In genomic region chr22:46572911-46573780, GRCh38 we compare ENCODE assay signal across 18 cellular contexts. TPM values are rescaled to one million over a fixed set of nuclear protein-coding genes. Genes with fewer than 3 reads are reported as not detected.
A peak's percentile ranks its signal among the peaks of the same experiment; 100 is the strongest.
DNase-seq lines count a peak whose midpoint lies in the region; ATAC-seq and TF ChIP-seq lines count a peak whose summit lies in the region.
"Had no signal": no experiment of that assay in that cellular context is flagged by ENCODE, and none has a peak within 500 bp of the region (broad histone marks: within the 10 kb centered on the region; RNA-seq: fewer than 3 reads in every experiment).

No MANE protein-coding gene starts in this region.

- H4K8ac ChIP-seq in neuronal stem cell (ENCODE audit: low read depth, low read length) = no peak overlapping the region

- peaks cover 0 to 11% (median 1%) of the 10 kb centered on the region in 11 experiments; a peak in 12 of 22 replicates for H4K20me1 ChIP-seq in BLaER1 treated with 17β-estradiol and CSF1 and Interleukin-3, amounts not matched to agents 10 nM and 100 nM

- no peak overlapping the region for H2BK12ac ChIP-seq in neuronal stem cell (ENCODE audit: low read length)

- H3K4me3 Mint-ChIP-seq in osteocyte (ENCODE audit: unreplicated experiment) = no peak overlapping the region

- H3K27ac Mint-ChIP-seq in osteocyte (ENCODE audit: unreplicated experiment) = no peak overlapping the region

- H3K4me1 ChIP-seq in BLaER1 treated with 17β-estradiol and CSF1 and Interleukin-3, amounts not matched to agents 10 nM and 100 nM = peaks cover 24 to 57% (median 45%) of the 10 kb centered on the region in 10 experiments
- peaks cover 0 to 25% (median 9%) of the 10 kb centered on the region in 4 donors for H3K4me1 ChIP-seq in Peyer's patch
- peaks cover 7 to 12% of the 10 kb centered on the region in 2 donors for H3K4me1 ChIP-seq in neuronal stem cell (ENCODE audit: control insufficient read depth in 2 of 2, insufficient read depth in 1 of 2, low read depth in 1 of 2, low read length in 2 of 2)

- H3K27me3 Mint-ChIP-seq in osteocyte (ENCODE audit: unreplicated experiment) = no peaks in the 10 kb centered on the region

- no peak overlapping the region for H2BK5ac ChIP-seq in neuronal stem cell (ENCODE audit: low read length)

- no peak overlapping the region for H3K4me3 ChIP-seq in BLaER1 treated with 17β-estradiol and CSF1 and Interleukin-3, amounts not matched to agents 10 nM and 100 nM
- H3K4me3 ChIP-seq in Peyer's patch (no peak overlapping the region), neuronal stem cell (ENCODE audit: low read length in 2 of 2) (no peak overlapping the region)

- 0 out of 22 replicates have a peak, but pooled peaks cover 0 to 4% (median 0%) of the 10 kb centered on the region in 11 experiments for H3K36me3 ChIP-seq in BLaER1 treated with 17β-estradiol and CSF1 and Interleukin-3, amounts not matched to agents 10 nM and 100 nM
- H3K36me3 ChIP-seq in Peyer's patch (no peaks in the 10 kb centered on the region), neuronal stem cell (replicated peaks in 1 of 2; ENCODE audit: control insufficient read depth in 2 of 2, insufficient read depth in 2 of 2, low read length in 2 of 2) (no peaks in the 10 kb centered on the region)

- peaks cover 18% of the 10 kb centered on the region for H3K4me1 Mint-ChIP-seq in osteocyte (ENCODE audit: unreplicated experiment)

- peak overlapping the region in 6 of 11 experiments; percentile 1 to 99 (median 27); a peak in 7 of 22 replicates for H3K4me2 ChIP-seq in BLaER1 treated with 17β-estradiol and CSF1 and Interleukin-3, amounts not matched to agents 10 nM and 100 nM
- no peak overlapping the region for H3K4me2 ChIP-seq in neuronal stem cell (ENCODE audit: insufficient read depth, low read length, poor library complexity, severe bottlenecking)
- H3K4me2 ChIP-seq: SK-N-SH had no signal

- H3K9me3 Mint-ChIP-seq in osteocyte (ENCODE audit: unreplicated experiment) = peaks cover 15% of the 10 kb centered on the region

- H3K79me1 ChIP-seq in neuronal stem cell (ENCODE audit: low read depth, low read length) = peaks cover 7% of the 10 kb centered on the region

- no peak overlapping the region for H3K27ac ChIP-seq in BLaER1 treated with 17β-estradiol and CSF1 and Interleukin-3, amounts not matched to agents 10 nM and 100 nM
- H3K27ac ChIP-seq in Peyer's patch = no peak overlapping the region
- no peak overlapping the region for H3K27ac ChIP-seq in neuronal stem cell (replicated peaks; ENCODE audit: low read length)

- no peak overlapping the region for H3K14ac ChIP-seq in neuronal stem cell (ENCODE audit: low read length)

- H3K9me3 ChIP-seq in BLaER1 treated with 17β-estradiol and CSF1 and Interleukin-3, amounts not matched to agents 10 nM and 100 nM (replicated peaks in 1 of 11) = peaks cover 18 to 31% (median 26%) of the 10 kb centered on the region in 11 experiments
- H3K9me3 ChIP-seq in Peyer's patch = peaks cover 0 to 7% (median 0%) of the 10 kb centered on the region in 4 donors
- H3K9me3 ChIP-seq in neuronal stem cell (replicated peaks in 1 of 2; ENCODE audit: control insufficient read depth in 2 of 2, insufficient read depth in 1 of 2, low read depth in 1 of 2, low read length in 2 of 2) = peaks cover 5 to 17% of the 10 kb centered on the region in 2 donors
- H3K9me3 ChIP-seq: SK-N-SH had no signal

- no peak overlapping the region for H3K9ac ChIP-seq in BLaER1 treated with 17β-estradiol and CSF1 and Interleukin-3, amounts not matched to agents 10 nM and 100 nM
- H3K9ac ChIP-seq in neuronal stem cell (ENCODE audit: low read depth, low read length, poor library complexity) = no peak overlapping the region
- H3K9ac ChIP-seq: SK-N-SH had no signal

- H3K36me3 Mint-ChIP-seq in osteocyte (ENCODE audit: unreplicated experiment) = no peaks in the 10 kb centered on the region
- H3K36me3 Mint-ChIP-seq: CD4-positive, CD25-positive, alpha-beta regulatory T cell had no signal

- H2AK5ac ChIP-seq in neuronal stem cell (ENCODE audit: low read depth, low read length) = peak overlapping the region; percentile 41

- H3K23ac ChIP-seq in neuronal stem cell (ENCODE audit: low read depth, low read length, poor library complexity) = no peak overlapping the region

- intact Hi-C loops in left ventricle myocardium superior (cut with micrococcal nuclease) = no loop called here

- TF ChIP-seq CTCF in Peyer's patch (IDR thresholded peaks at IDR 0.05) = no peak
- no peak for TF ChIP-seq CTCF in osteocyte (IDR thresholded peaks at IDR 0.05)

- H3K4ac ChIP-seq in neuronal stem cell (ENCODE audit: low read length) = no peak overlapping the region

- no CpG with 5 or more reads among the region's 19 CpGs for WGBS in neuronal stem cell (ENCODE audit: extremely low coverage in 2 of 2, insufficient read length in 2 of 2, insufficient replicate concordance in 1 of 2), 2 donors

- H2BK120ac ChIP-seq in neuronal stem cell (ENCODE audit: low read depth, low read length) = no peak overlapping the region

- no peak overlapping the region for H2AFZ ChIP-seq in neuronal stem cell (ENCODE audit: low read length)

- no peak for TF ChIP-seq POLR2A in Peyer's patch (IDR thresholded peaks at IDR 0.05)

- H3K27me3 ChIP-seq in BLaER1 treated with 17β-estradiol and CSF1 and Interleukin-3, amounts not matched to agents 10 nM and 100 nM = no peaks in the 10 kb centered on the region
- H3K27me3 ChIP-seq in Peyer's patch (no peaks in the 10 kb centered on the region), neuronal stem cell (ENCODE audit: control insufficient read depth in 3 of 3, insufficient read depth in 3 of 3, low read depth in 1 of 3, low read length in 3 of 3) (peaks cover 0 to 28% (median 18%) of the 10 kb centered on the region in 3 experiments)

- no peak overlapping the region for H4K91ac ChIP-seq in neuronal stem cell (ENCODE audit: low read depth, low read length, poor library complexity)

- H2BK15ac ChIP-seq in neuronal stem cell (ENCODE audit: low read length) = peak overlapping the region; percentile 62

- ATAC-seq in left ventricle myocardium superior = peak; percentile 17
- ATAC-seq in HG03280 (IDR thresholded peaks at IDR 0.05; ENCODE audit: unreplicated experiment) = no peak

- peak overlapping the region; percentile 37 for H3K18ac ChIP-seq in neuronal stem cell (ENCODE audit: low read length)

- peak in 2 of 3 donors; percentile 43 to 47 for DNase-seq in Peyer's patch
- peak; percentile 61 for DNase-seq in left ventricle myocardium superior
- no peak for DNase-seq in neuronal stem cell (ENCODE audit: low spot score)
- DNase-seq in osteocyte (ENCODE audit: extremely low spot score, unreplicated experiment) = no peak
- DNase-seq in RPMI8226 = no peak
- DNase-seq in NCI-H226 = no peak
- DNase-seq: ACHN; Caco-2; CD4-positive, CD25-positive, alpha-beta regulatory T cell; DMS153; EL; H7; NCI-H1105; NCI-H1694 treated with DMSO at 0.1 percent for 48 hours; NCI-H69; SK-N-SH had no signal

RNA-seq across cellular contexts. Expression of gene CELSR1, which starts 35.7 kb away (rescaled TPM):
- total RNA-seq in Peyer's patch (10 to 100 TPM in 1 of 4 donors, 1 to 10 TPM in 3; 1.1 to 22.3 (median 1.5) TPM), left ventricle myocardium superior (9.7 TPM), osteocyte (15.9 and 16.0 TPM in 2 replicates)
- polyA plus RNA-seq in neuronal stem cell (2013, experiment 1 of 2) = 6.6 TPM
- polyA plus RNA-seq in neuronal stem cell (2013, experiment 2 of 2) = 7.3 TPM

RNA-seq across cellular contexts. Expression of gene GRAMD4, which starts 47.0 kb away (rescaled TPM):
- total RNA-seq in Peyer's patch (100 to 1,000 TPM in 3 of 4 donors, 10 to 100 TPM in 1; 98.2 to 428 (median 422) TPM), left ventricle myocardium superior (94.0 TPM), osteocyte (37.4 and 44.5 TPM in 2 replicates)
- polyA plus RNA-seq in neuronal stem cell (2013, experiment 1 of 2) = 13.1 TPM
- 11.3 TPM for polyA plus RNA-seq in neuronal stem cell (2013, experiment 2 of 2)

Comparison
In these comparisons a context has a peak if more than half of its experiments do, and no peak if none do; other contexts are left out.
1. DNase-seq: peak in Peyer's patch (2 of 3) and left ventricle myocardium superior (single experiment); none in neuronal stem cell (single experiment), osteocyte (single experiment), RPMI8226 (single experiment) and NCI-H226 (single experiment).